Comparison of ENCODE assay signal across 29 cellular contexts in genomic region chr16:49200223-49200820, GRCh38.
"Had no signal": no experiment of that assay in that cellular context is flagged by ENCODE, and none has a peak within 500 bp of the region (broad histone marks: within the 10 kb centered on the region; RNA-seq: fewer than 3 reads in every experiment).

No MANE protein-coding gene starts in this region.

- DNase-seq: colonic mucosa; effector CD8-positive, alpha-beta T cell; endodermal cell; foreskin keratinocyte; glutamatergic neuron; kidney; left lung; lower lobe of right lung; naive thymus-derived CD8-positive, alpha-beta T cell; nephron progenitor cell; nucleus accumbens; ovary; posterior cingulate gyrus; retina; stimulated activated CD4-positive, alpha-beta T cell treated with anti-CD3 and anti-CD28 coated beads, Interleukin-12 subunit alpha, Interleukin-12 subunit beta, amount 100 ng/mL, for 4 hours; stimulated activated CD4-positive, alpha-beta T cell treated with anti-CD3 and anti-CD28 coated beads, Interleukin-1b, Interleukin-23, amount 100 ng/mL, for 48 hours; stimulated activated CD4-positive, alpha-beta T cell treated with anti-CD3 and anti-CD28 coated beads, Interleukin-4, amount 100 ng/mL, for 1 hour; stimulated activated CD8-positive, alpha-beta memory T cell treated with anti-CD3 and anti-CD28 coated beads, Interleukin-4, amount 100 ng/mL, for 48 hours; stimulated activated naive CD4-positive, alpha-beta T cell; stimulated activated naive CD8-positive, alpha-beta T cell treated with anti-CD3 and anti-CD28 coated beads, Interleukin-15, amount 100 ng/mL, for 72 hours; transverse colon; upper lobe of right lung; uterus had no signal

- H3K4me3 ChIP-seq: colonic mucosa, hepatocyte, left lung, lower lobe of right lung, ovary, smooth muscle cell, suprapubic skin, transverse colon, upper lobe of right lung, uterus had no signal

- ATAC-seq: esophagus mucosa; foreskin keratinocyte; left lung; lower lobe of right lung; naive thymus-derived CD8-positive, alpha-beta T cell; sciatic nerve; stimulated activated naive CD8-positive, alpha-beta T cell treated with anti-CD3 and anti-CD28 coated beads, Interleukin-15, amount 100 ng/mL, for 72 hours; upper lobe of right lung had no signal

- H3K36me3 ChIP-seq: colonic mucosa, left lung, lower lobe of right lung, ovary, suprapubic skin, transverse colon, upper lobe of right lung, uterus had no signal

- H3K9me3 ChIP-seq: colonic mucosa, left lung, lower lobe of right lung, ovary, suprapubic skin, transverse colon, upper lobe of right lung, uterus had no signal

- H3K4me1 ChIP-seq: colonic mucosa, foreskin keratinocyte, left lung, lower lobe of right lung, suprapubic skin, transverse colon, upper lobe of right lung, uterus had no signal

- H3K27ac ChIP-seq: colonic mucosa, epithelial cell of prostate, foreskin keratinocyte, hepatocyte, left lung, lower lobe of right lung, ovary, suprapubic skin, transverse colon, upper lobe of right lung, uterus had no signal

- H3K27me3 ChIP-seq: colonic mucosa, foreskin keratinocyte, hepatocyte, ovary, transverse colon, upper lobe of right lung, uterus had no signal
